Comparison of ENCODE assay signal across 9 cellular contexts in the genomic region with DNA sequence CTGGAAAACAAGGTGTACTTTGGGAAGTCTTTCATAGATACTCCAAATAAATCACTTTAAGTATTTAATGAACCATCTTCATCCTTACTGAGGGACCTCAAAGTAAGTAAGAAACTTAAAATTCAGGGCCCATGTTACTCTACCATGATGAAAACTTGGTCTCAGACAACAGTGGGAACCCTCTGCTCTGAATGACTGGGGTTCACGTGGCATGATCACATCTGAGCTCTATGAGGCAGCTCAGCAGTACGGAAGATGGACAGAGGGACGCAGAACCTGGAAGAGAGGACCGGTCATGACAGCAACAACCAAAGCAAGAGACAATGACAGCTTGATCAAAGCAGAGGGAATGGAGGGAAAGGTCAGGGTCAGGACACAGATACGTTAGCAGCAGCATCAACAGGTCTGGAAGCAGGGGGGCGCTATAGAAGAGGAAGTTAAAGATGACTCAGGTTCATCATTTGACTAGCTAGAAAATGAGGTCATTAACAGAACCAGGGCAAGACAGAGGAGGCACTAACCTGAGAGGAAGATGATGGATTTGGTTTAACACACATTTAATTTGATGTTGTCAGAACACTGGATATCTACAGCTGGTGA. TPM values are rescaled to one million over a fixed set of nuclear protein-coding genes. Genes with fewer than 3 reads are reported as not detected.
DNase-seq lines count a peak whose midpoint lies in the region; ATAC-seq and TF ChIP-seq lines count a peak whose summit lies in the region.
"Had no signal": no experiment of that assay in that cellular context is flagged by ENCODE, and none has a peak within 500 bp of the region (broad histone marks: within the 10 kb centered on the region; RNA-seq: fewer than 3 reads in every experiment).

No MANE protein-coding gene starts in this region.

- no peak overlapping the region for H3K4me3 ChIP-seq in DND-41 (ENCODE audit: low read depth in 1 of 2, low read length in 2 of 2)
- H3K4me3 ChIP-seq in HEK293 (ENCODE audit: low read depth, low read length) = no peak overlapping the region
- no peak overlapping the region for H3K4me3 ChIP-seq in mesendoderm (ENCODE audit: low read length)

- H3K9me3 Mint-ChIP-seq in activated CD8-positive, alpha-beta T cell treated with anti-CD3 and anti-CD28 coated beads for 36 hours = no peaks in the 10 kb centered on the region

- no peak overlapping the region for H3K4ac ChIP-seq in mesendoderm (ENCODE audit: low read depth, low read length)

- peaks cover 66% of the 10 kb centered on the region for H3K36me3 ChIP-seq in DND-41 (ENCODE audit: insufficient read depth, low read length)
- peaks cover 31 to 71% of the 10 kb centered on the region in 2 experiments for H3K36me3 ChIP-seq in HEK293 (ENCODE audit: control insufficient read depth in 2 of 2, insufficient read depth in 1 of 2, low read length in 2 of 2)
- H3K36me3 ChIP-seq in mesendoderm (ENCODE audit: control insufficient read depth, insufficient read depth, low read length) = peaks cover 9% of the 10 kb centered on the region

- H3K27me3 ChIP-seq in DND-41 (ENCODE audit: insufficient read depth, low read length, poor library complexity) (no peaks in the 10 kb centered on the region), mesendoderm (ENCODE audit: insufficient read depth, low read length, poor library complexity) (no peaks in the 10 kb centered on the region)

- no peak overlapping the region for H2AFZ ChIP-seq in DND-41 (ENCODE audit: low read depth, low read length)

- H3K27me3 Mint-ChIP-seq in activated CD8-positive, alpha-beta T cell treated with anti-CD3 and anti-CD28 coated beads for 36 hours = no peaks in the 10 kb centered on the region

- H3K27ac Mint-ChIP-seq in activated CD8-positive, alpha-beta T cell treated with anti-CD3 and anti-CD28 coated beads for 36 hours = no peak overlapping the region

- H4K8ac ChIP-seq in mesendoderm (ENCODE audit: low read depth, low read length) = no peak overlapping the region

- no peak overlapping the region for H2AK5ac ChIP-seq in mesendoderm (ENCODE audit: low read length)

- H3K79me1 ChIP-seq in mesendoderm (ENCODE audit: low read length) = peaks cover 33% of the 10 kb centered on the region

- peak overlapping the region; percentile 36; the same call in 1 of the 2 replicates for H3K4me2 ChIP-seq in DND-41 (ENCODE audit: insufficient read depth, low read length)
- no peak overlapping the region for H3K4me2 ChIP-seq in mesendoderm (ENCODE audit: low read length)

- no peak overlapping the region for H3K18ac ChIP-seq in mesendoderm (ENCODE audit: low read length)

- peaks cover 58% of the 10 kb centered on the region for H4K20me1 ChIP-seq in DND-41 (ENCODE audit: insufficient read depth, low read length)

- H3K9ac ChIP-seq in DND-41 (ENCODE audit: low read depth, low read length) = no peak overlapping the region
- no peak overlapping the region for H3K9ac ChIP-seq in mesendoderm (ENCODE audit: low read length)

- CTCF ChIA-PET in HEK293 (lab: Yijun Ruan, JAX) (interaction anchor here (0.9 to 1.7 kb wide), 3 partner anchors 12 to 743 kb away, joined by 3 to 5 read pairs (median 4); no protein-coding TSS in a partner anchor), RWPE1 (lab: Yijun Ruan, JAX) (interaction anchor here (0.7 kb wide), 1 partner anchor 11 kb away, joined by 3 read pairs; no protein-coding TSS in a partner anchor)
- CTCF ChIA-PET in activated CD8-positive, alpha-beta T cell treated with anti-CD3 and anti-CD28 coated beads for 36 hours (lab: Charles Lee) = interaction anchor here (0.7 to 3.9 kb wide), 18 partner anchors 9 to 65 kb away, joined by 3 to 34 read pairs (median 4); a partner anchor contains a TSS

- no peak overlapping the region for H4K5ac ChIP-seq in mesendoderm (ENCODE audit: low read length)

- intact Hi-C loops in activated CD8-positive, alpha-beta T cell treated with anti-CD3 and anti-CD28 coated beads for 36 hours (cut with micrococcal nuclease) = no loop called here

- H3K4me1 ChIP-seq in DND-41 (ENCODE audit: insufficient read depth, low read length) (peaks cover 19% of the 10 kb centered on the region; the same call in 1 of the 2 replicates), HEK293 (ENCODE audit: control insufficient read depth, insufficient read depth, low read length) (peaks cover 3% of the 10 kb centered on the region; the same call in 1 of the 2 replicates), mesendoderm (ENCODE audit: control insufficient read depth, low read depth, low read length) (peaks cover 4% of the 10 kb centered on the region)

- no peak overlapping the region for H2BK120ac ChIP-seq in mesendoderm (ENCODE audit: low read depth, low read length)

- WGBS in mesendoderm (ENCODE audit: extremely low coverage, insufficient coverage, low lambda C conversion rate) = no CpG with 5 or more reads among the region's 6 CpGs

- no peaks in the 10 kb centered on the region for H3K9me3 ChIP-seq in DND-41 (ENCODE audit: insufficient read depth, low read length, severe bottlenecking)
- H3K9me3 ChIP-seq in HEK293 (ENCODE audit: control insufficient read depth, insufficient read depth, low read depth, low read length) = no peaks in the 10 kb centered on the region

- H3K4me3 Mint-ChIP-seq in activated CD8-positive, alpha-beta T cell treated with anti-CD3 and anti-CD28 coated beads for 36 hours = no peak overlapping the region

- no peak for DNase-seq in DND-41
- DNase-seq in activated CD8-positive, alpha-beta T cell treated with anti-CD3 and anti-CD28 coated beads for 36 hours = peak; percentile 81
- peak; percentile 62 for DNase-seq in mesendoderm
- DNase-seq in NCI-H2196 treated with DMSO at 0.1 percent for 48 hours (lab: John Stamatoyannopoulos, UW; ENCODE audit: unreplicated experiment) = no peak
- DNase-seq in NCI-H2081 (lab: John Stamatoyannopoulos, UW) = no peak
- no peak for DNase-seq in HT-29 (ENCODE audit: low spot score)
- no peak for DNase-seq in RWPE1 (ENCODE audit: low spot score)
- DNase-seq: NCI-H2171 had no signal

- H3K36me3 Mint-ChIP-seq in activated CD8-positive, alpha-beta T cell treated with anti-CD3 and anti-CD28 coated beads for 36 hours (ENCODE audit: low read depth) = peaks cover 30% of the 10 kb centered on the region

- no peak for ATAC-seq in DND-41 (ENCODE audit: insufficient read depth, low read depth)
- ATAC-seq in activated CD8-positive, alpha-beta T cell treated with anti-CD3 and anti-CD28 coated beads for 36 hours = peak; percentile 95

- H2BK5ac ChIP-seq in mesendoderm (ENCODE audit: low read length) = no peak overlapping the region

- H3K27ac ChIP-seq in DND-41 (ENCODE audit: low read length) (no peak overlapping the region), HEK293 (ENCODE audit: extremely low read depth, low read depth, low read length) (no peak overlapping the region), mesendoderm (ENCODE audit: low read depth, low read length) (no peak overlapping the region), RWPE1 (no peak overlapping the region)

- no peak overlapping the region for H2BK15ac ChIP-seq in mesendoderm (replicated peaks; ENCODE audit: low read depth)

- POLR2A ChIA-PET in HEK293 (lab: Yijun Ruan, JAX) (interaction anchor here (1.1 kb wide), 1 partner anchor 8 kb away, joined by 4 read pairs; no protein-coding TSS in a partner anchor), RWPE1 (lab: Yijun Ruan, JAX; ENCODE audit: low non-redundant PET) (no interaction called here)
- POLR2A ChIA-PET in activated CD8-positive, alpha-beta T cell treated with anti-CD3 and anti-CD28 coated beads for 36 hours (lab: Charles Lee) = interaction anchor here (1.1 to 12.4 kb wide), 3 partner anchors 9 to 18 kb away, joined by 5 to 124 read pairs (median 10); a partner anchor contains a TSS

- no peak overlapping the region for H3K23ac ChIP-seq in mesendoderm (ENCODE audit: low read length)

- TF ChIP-seq CTCF in DND-41 (IDR thresholded peaks at IDR 0.05; ENCODE audit: borderline replicate concordance, extremely low read depth, low read length, poor library complexity, severe bottlenecking) = peak; percentile 29
- no peak for TF ChIP-seq CTCF in HEK293 (tag by site-specific recombination; IDR thresholded peaks at IDR 0.05)
- peak; percentile 50 for TF ChIP-seq CTCF in activated CD8-positive, alpha-beta T cell treated with anti-CD3 and anti-CD28 coated beads for 36 hours (IDR thresholded peaks at IDR 0.05)
- no peak for TF ChIP-seq CTCF in RWPE1 (conservative IDR thresholded peaks at IDR 0.05; ENCODE audit: low read depth)

- peaks cover 98% of the 10 kb centered on the region for H3K79me2 ChIP-seq in DND-41 (ENCODE audit: insufficient read depth, low read length)
- H3K79me2 ChIP-seq in mesendoderm (ENCODE audit: control insufficient read depth, insufficient read depth, low read length) = peaks cover 53% of the 10 kb centered on the region

- H3K56ac ChIP-seq in mesendoderm (ENCODE audit: low read length) = no peak overlapping the region

- peaks cover 30% of the 10 kb centered on the region for H3K4me1 Mint-ChIP-seq in activated CD8-positive, alpha-beta T cell treated with anti-CD3 and anti-CD28 coated beads for 36 hours (ENCODE audit: low read depth)

TF ChIP-seq in HEK293, 187 proteins besides CTCF, POLR2A, EP300 and RAD21 (continues in another document):
- TF ChIP-seq ZNF600 (tag by site-specific recombination; IDR thresholded peaks at IDR 0.05) = peak; percentile 86
- TF ChIP-seq, protein P1, sequence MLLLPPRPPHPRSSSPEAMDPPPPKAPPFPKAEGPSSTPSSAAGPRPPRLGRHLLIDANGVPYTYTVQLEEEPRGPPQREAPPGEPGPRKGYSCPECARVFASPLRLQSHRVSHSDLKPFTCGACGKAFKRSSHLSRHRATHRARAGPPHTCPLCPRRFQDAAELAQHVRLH (tag by site-specific recombination; IDR thresholded peaks at IDR 0.05) = peak; percentile 11; the same call in 1 of the 2 replicates
- TF ChIP-seq, protein P2, sequence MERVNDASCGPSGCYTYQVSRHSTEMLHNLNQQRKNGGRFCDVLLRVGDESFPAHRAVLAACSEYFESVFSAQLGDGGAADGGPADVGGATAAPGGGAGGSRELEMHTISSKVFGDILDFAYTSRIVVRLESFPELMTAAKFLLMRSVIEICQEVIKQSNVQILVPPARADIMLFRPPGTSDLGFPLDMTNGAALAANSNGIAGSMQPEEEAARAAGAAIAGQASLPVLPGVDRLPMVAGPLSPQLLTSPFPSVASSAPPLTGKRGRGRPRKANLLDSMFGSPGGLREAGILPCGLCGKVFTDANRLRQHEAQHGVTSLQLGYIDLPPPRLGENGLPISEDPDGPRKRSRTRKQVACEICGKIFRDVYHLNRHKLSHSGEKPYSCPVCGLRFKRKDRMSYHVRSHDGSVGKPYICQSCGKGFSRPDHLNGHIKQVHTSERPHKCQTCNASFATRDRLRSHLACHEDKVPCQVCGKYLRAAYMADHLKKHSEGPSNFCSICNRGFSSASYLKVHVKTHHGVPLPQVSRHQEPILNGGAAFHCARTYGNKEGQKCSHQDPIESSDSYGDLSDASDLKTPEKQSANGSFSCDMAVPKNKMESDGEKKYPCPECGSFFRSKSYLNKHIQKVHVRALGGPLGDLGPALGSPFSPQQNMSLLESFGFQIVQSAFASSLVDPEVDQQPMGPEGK (tag by site-specific recombination; IDR thresholded peaks at IDR 0.05) = peak; percentile 13; the same call in 1 of the 2 replicates
- peak; percentile 50 for TF ChIP-seq ZNF366 (tag by site-specific recombination; conservative IDR thresholded peaks at IDR 0.05)

RNA-seq across cellular contexts. Expression of a gene that starts 9.5 kb away (rescaled TPM):
- total RNA-seq in activated CD8-positive, alpha-beta T cell treated with anti-CD3 and anti-CD28 coated beads for 36 hours = 100 to 1,000 TPM; 250 to 253 TPM
- 68.5 TPM for polyA plus RNA-seq in mesendoderm (2013, experiment 1 of 2)
- polyA plus RNA-seq in mesendoderm (2013, experiment 2 of 2) = 69.8 TPM
- total RNA-seq in HT-29 (2014; rRNA removed; shearing (Covaris generic)) = 178 and 193 TPM in 2 replicates

Comparison
In these comparisons a context has a peak if more than half of its experiments do, and no peak if none do; other contexts are left out.
1. DNase-seq: peak in activated CD8-positive, alpha-beta T cell treated with anti-CD3 and anti-CD28 coated beads for 36 hours (single experiment) and mesendoderm (single experiment); none in DND-41 (single experiment), NCI-H2196 treated with DMSO at 0.1 percent for 48 hours (single experiment), NCI-H2081 (0 of 2), HT-29 (single experiment) and RWPE1 (single experiment).
2. CTCF ChIP-seq: peak in DND-41 (single experiment) and activated CD8-positive, alpha-beta T cell treated with anti-CD3 and anti-CD28 coated beads for 36 hours (single experiment); none in HEK293 (single experiment) and RWPE1 (single experiment).